ENCODE assay signal across 17 cellular contexts in the genomic region with DNA sequence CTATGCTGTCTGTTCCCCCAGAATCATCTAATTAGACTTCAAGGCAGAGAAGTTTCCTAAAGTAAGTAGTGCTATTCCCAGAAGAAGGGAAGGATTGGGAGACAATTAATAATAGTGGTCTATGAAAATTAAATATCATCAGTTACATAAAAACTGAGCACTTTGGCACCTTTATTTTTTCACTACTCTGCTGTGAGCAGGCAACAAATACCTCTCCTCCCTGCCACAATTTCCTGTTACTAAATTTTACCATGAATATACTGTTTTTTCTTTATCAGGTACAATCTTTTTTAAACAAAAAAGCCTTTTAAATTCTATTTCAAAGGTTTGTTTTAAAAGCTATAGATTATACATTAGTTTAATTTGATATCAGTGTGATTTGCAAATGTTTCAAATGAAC. TPM values are rescaled to one million over a fixed set of nuclear protein-coding genes. Genes with fewer than 3 reads are reported as not detected.
DNase-seq lines count a peak whose midpoint lies in the region; ATAC-seq and TF ChIP-seq lines count a peak whose summit lies in the region.
"Had no signal": no experiment of that assay in that cellular context is flagged by ENCODE, and none has a peak within 500 bp of the region (broad histone marks: within the 10 kb centered on the region; RNA-seq: fewer than 3 reads in every experiment).

No MANE protein-coding gene starts in this region.

- H3K9ac ChIP-seq in HCT116 (ENCODE audit: low read length), result no peak overlapping the region

- H3K4me1 ChIP-seq in HCT116 (ENCODE audit: control insufficient read depth in 1 of 2, insufficient read depth in 2 of 2, low read length in 2 of 2), result peaks cover 5 to 14% of the 10 kb centered on the region in 2 experiments; a peak in 3 of 4 replicates

- H3K36me3 ChIP-seq in HCT116 (ENCODE audit: control insufficient read depth in 1 of 2, insufficient read depth in 2 of 2, low read length in 2 of 2), result no peaks in the 10 kb centered on the region

- H3K79me2 ChIP-seq in HCT116 (ENCODE audit: insufficient read depth, low read length), result no peaks in the 10 kb centered on the region

- POLR2A ChIA-PET in HCT116 (lab: Charles Lee), result no interaction called here

- DNase-seq in activated T-cell treated with anti-CD3 and anti-CD28 coated beads, Interleukin-2, amount 50 U/mL, for 72 hours, result no peak
- no peak for DNase-seq in activated T-cell treated with anti-CD3 and anti-CD28 coated beads, Interleukin-2, amount 50 U/mL, for 4 hours
- DNase-seq in HCT116 (ENCODE audit: low read depth, low spot score), result no peak
- DNase-seq in natural killer cell, result no peak
- DNase-seq in COLO668 (lab: John Stamatoyannopoulos, UW; ENCODE audit: unreplicated experiment), result no peak
- DNase-seq: AML-193, DMS 273 treated with DMSO at 0.1 percent for 48 hours, H9, Kasumi-1, NCI-H1417, NCI-H2029, NCI-H2171 treated with DMSO at 0.1 percent for 48 hours, NCI-H774 had no signal

- H3K27me3 Mint-ChIP-seq in activated T-cell treated with anti-CD3 and anti-CD28 coated beads, Interleukin-2, amount 50 U/mL, for 72 hours (ENCODE audit: low read depth), result no peaks in the 10 kb centered on the region
- H3K27me3 Mint-ChIP-seq in activated T-cell treated with anti-CD3 and anti-CD28 coated beads, Interleukin-2, amount 50 U/mL, for 4 hours (ENCODE audit: low read depth), result no peaks in the 10 kb centered on the region
- H3K27me3 Mint-ChIP-seq in activated T-helper 17 cell treated with anti-CD3 and anti-CD28 coated beads, Interleukin-2, amount 50 U/mL, for 72 hours, result no peaks in the 10 kb centered on the region
- H3K27me3 Mint-ChIP-seq in natural killer cell (ENCODE audit: low read depth in 2 of 2), result no peaks in the 10 kb centered on the region

- H3K9me2 ChIP-seq in HCT116 (ENCODE audit: insufficient read depth), result no peaks in the 10 kb centered on the region

- RAD21 ChIA-PET in HCT116 (lab: Charles Lee; ENCODE audit: low non-redundant PET in 1 of 2, low total read pairs in 2 of 2, uncharacterized antibody in 2 of 2, unreplicated experiment in 2 of 2), result no interaction called here

- intact Hi-C loops in HCT116 (cut with micrococcal nuclease) (no loop called here), natural killer cell (cut with micrococcal nuclease) (no loop called here)

- CTCF ChIA-PET in HCT116 (lab: Charles Lee), result no interaction called here

- no peak overlapping the region for H3K27ac ChIP-seq in HCT116 (ENCODE audit: low read depth, low read length)

- no peaks in the 10 kb centered on the region for H3K9me3 Mint-ChIP-seq in activated T-cell treated with anti-CD3 and anti-CD28 coated beads, Interleukin-2, amount 50 U/mL, for 72 hours
- H3K9me3 Mint-ChIP-seq in activated T-cell treated with anti-CD3 and anti-CD28 coated beads, Interleukin-2, amount 50 U/mL, for 4 hours, result no peaks in the 10 kb centered on the region
- peaks cover 4% of the 10 kb centered on the region for H3K9me3 Mint-ChIP-seq in activated T-helper 17 cell treated with anti-CD3 and anti-CD28 coated beads, Interleukin-2, amount 50 U/mL, for 72 hours
- no peaks in the 10 kb centered on the region for H3K9me3 Mint-ChIP-seq in natural killer cell
- H3K9me3 Mint-ChIP-seq: H9 had no signal

- no peaks in the 10 kb centered on the region for H4K20me1 ChIP-seq in HCT116 (ENCODE audit: insufficient read depth)

- H3K36me3 Mint-ChIP-seq in activated T-cell treated with anti-CD3 and anti-CD28 coated beads, Interleukin-2, amount 50 U/mL, for 72 hours (ENCODE audit: insufficient read depth in 2 of 2), result peaks cover 0 to 2% of the 10 kb centered on the region in 2 donors
- no peaks in the 10 kb centered on the region for H3K36me3 Mint-ChIP-seq in activated T-cell treated with anti-CD3 and anti-CD28 coated beads, Interleukin-2, amount 50 U/mL, for 4 hours (ENCODE audit: insufficient read depth)
- peaks cover 6% of the 10 kb centered on the region for H3K36me3 Mint-ChIP-seq in activated T-helper 17 cell treated with anti-CD3 and anti-CD28 coated beads, Interleukin-2, amount 50 U/mL, for 72 hours (ENCODE audit: low read depth)
- H3K36me3 Mint-ChIP-seq in natural killer cell, result no peaks in the 10 kb centered on the region

- TF ChIP-seq POLR2A in HCT116 (IDR thresholded peaks at IDR 0.05; ENCODE audit: borderline replicate concordance, extremely low read depth, insufficient read depth, insufficient read length), result no peak

- BruUV-seq in HCT116 (replicated peaks; lab: Mats Ljungman, UMichigan), result no TSS peak

- H3K4me2 ChIP-seq in HCT116 (ENCODE audit: low read length), result no peak overlapping the region

- peak overlapping the region; percentile 38 for H2AFZ ChIP-seq in HCT116 (ENCODE audit: low read depth, low read length, poor library complexity, severe bottlenecking)

- H3K27ac Mint-ChIP-seq in activated T-cell treated with anti-CD3 and anti-CD28 coated beads, Interleukin-2, amount 50 U/mL, for 72 hours, result peak overlapping the region; percentile 3
- H3K27ac Mint-ChIP-seq in activated T-helper 17 cell treated with anti-CD3 and anti-CD28 coated beads, Interleukin-2, amount 50 U/mL, for 72 hours, result no peak overlapping the region
- peak overlapping the region; percentile 66 to 77 for H3K27ac Mint-ChIP-seq in natural killer cell
- H3K27ac Mint-ChIP-seq: H9 had no signal

- H3K9me3 ChIP-seq in HCT116 (ENCODE audit: control insufficient read depth in 1 of 2, insufficient read depth in 1 of 2, low read depth in 1 of 2, low read length in 2 of 2), result no peaks in the 10 kb centered on the region

- H3K27me3 ChIP-seq in HCT116 (ENCODE audit: insufficient read depth, low read length), result no peaks in the 10 kb centered on the region

- TF ChIP-seq CTCF in HCT116 (IDR thresholded peaks at IDR 0.05 in 2 of 3, conservative IDR thresholded peaks at IDR 0.05 in 1 of 3; ENCODE audit: borderline replicate concordance in 1 of 3, insufficient read depth in 1 of 3, low read depth in 2 of 3, low read length in 2 of 3), result no peak
- TF ChIP-seq CTCF in natural killer cell (IDR thresholded peaks at IDR 0.05), result no peak

- no peak for TF ChIP-seq RAD21 in HCT116 (IDR thresholded peaks at IDR 0.05; ENCODE audit: low read depth)

- no peak overlapping the region for H3K4me3 ChIP-seq in HCT116 (replicated peaks in 1 of 2; ENCODE audit: low read depth in 1 of 2, low read length in 2 of 2)

- peaks cover 45% of the 10 kb centered on the region for H3K4me1 Mint-ChIP-seq in activated T-cell treated with anti-CD3 and anti-CD28 coated beads, Interleukin-2, amount 50 U/mL, for 72 hours (ENCODE audit: low read depth)
- H3K4me1 Mint-ChIP-seq in activated T-cell treated with anti-CD3 and anti-CD28 coated beads, Interleukin-2, amount 50 U/mL, for 4 hours (ENCODE audit: low read depth), result peaks cover 44% of the 10 kb centered on the region
- peaks cover 17% of the 10 kb centered on the region for H3K4me1 Mint-ChIP-seq in activated T-helper 17 cell treated with anti-CD3 and anti-CD28 coated beads, Interleukin-2, amount 50 U/mL, for 72 hours
- H3K4me1 Mint-ChIP-seq in natural killer cell, result peaks cover 37 to 42% of the 10 kb centered on the region in 2 donors
- H3K4me1 Mint-ChIP-seq: H9 had no signal

- peak overlapping the region in 1 of 2 donors; percentile 34 for H3K4me3 Mint-ChIP-seq in activated T-cell treated with anti-CD3 and anti-CD28 coated beads, Interleukin-2, amount 50 U/mL, for 72 hours
- no peak overlapping the region for H3K4me3 Mint-ChIP-seq in activated T-cell treated with anti-CD3 and anti-CD28 coated beads, Interleukin-2, amount 50 U/mL, for 4 hours
- H3K4me3 Mint-ChIP-seq in activated T-helper 17 cell treated with anti-CD3 and anti-CD28 coated beads, Interleukin-2, amount 50 U/mL, for 72 hours, result peak overlapping the region; percentile 1
- H3K4me3 Mint-ChIP-seq in natural killer cell, result peak overlapping the region; percentile 72
- H3K4me3 Mint-ChIP-seq: H9 had no signal

- ATAC-seq in activated T-cell treated with anti-CD3 and anti-CD28 coated beads, Interleukin-2, amount 50 U/mL, for 72 hours (replicated peaks in 1 of 2), result no peak
- ATAC-seq in activated T-cell treated with anti-CD3 and anti-CD28 coated beads, Interleukin-2, amount 50 U/mL, for 4 hours, result no peak
- no peak for ATAC-seq in HCT116
- ATAC-seq in activated T-helper 17 cell treated with anti-CD3 and anti-CD28 coated beads, Interleukin-2, amount 50 U/mL, for 72 hours (replicated peaks), result no peak
- peak in 2 of 3 donors; percentile 50 to 63 for ATAC-seq in natural killer cell
- ATAC-seq in HG02588 (IDR thresholded peaks at IDR 0.05; ENCODE audit: unreplicated experiment), result no peak
- no peak for ATAC-seq in HG02970 (IDR thresholded peaks at IDR 0.05; ENCODE audit: low FRiP score, unreplicated experiment)
- ATAC-seq: Right ventricle myocardium inferior had no signal

TF ChIP-seq in HCT116, 20 proteins besides CTCF, POLR2A, EP300 and RAD21:
- TF ChIP-seq, protein P1, sequence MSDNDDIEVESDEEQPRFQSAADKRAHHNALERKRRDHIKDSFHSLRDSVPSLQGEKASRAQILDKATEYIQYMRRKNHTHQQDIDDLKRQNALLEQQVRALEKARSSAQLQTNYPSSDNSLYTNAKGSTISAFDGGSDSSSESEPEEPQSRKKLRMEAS (IDR thresholded peaks at IDR 0.05), result no peak
- TF ChIP-seq JUND (IDR thresholded peaks at IDR 0.05) (no peak), TCF7L2 (IDR thresholded peaks at IDR 0.05; ENCODE audit: borderline replicate concordance, extremely low read depth, insufficient read depth, insufficient read length) (no peak), EZH2phosphoT487 (IDR thresholded peaks at IDR 0.05; ENCODE audit: borderline replicate concordance) (no peak), CBX3 (IDR thresholded peaks at IDR 0.05; ENCODE audit: low read depth) (no peak), FOSL1 (IDR thresholded peaks at IDR 0.05; ENCODE audit: low read depth) (no peak), EGR1 (IDR thresholded peaks at IDR 0.05; ENCODE audit: low read depth) (no peak), EZH2 (IDR thresholded peaks at IDR 0.05) (no peak), ZFX (IDR thresholded peaks at IDR 0.05) (no peak), CEBPB (IDR thresholded peaks at IDR 0.05; ENCODE audit: low read depth) (no peak), ELF1 (IDR thresholded peaks at IDR 0.05; ENCODE audit: borderline replicate concordance, low read depth) (no peak), SIN3A (IDR thresholded peaks at IDR 0.05; ENCODE audit: low read depth) (no peak)
- TF ChIP-seq, protein P2, sequence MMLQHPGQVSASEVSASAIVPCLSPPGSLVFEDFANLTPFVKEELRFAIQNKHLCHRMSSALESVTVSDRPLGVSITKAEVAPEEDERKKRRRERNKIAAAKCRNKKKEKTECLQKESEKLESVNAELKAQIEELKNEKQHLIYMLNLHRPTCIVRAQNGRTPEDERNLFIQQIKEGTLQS (IDR thresholded peaks at IDR 0.05), result no peak

RNA-seq across cellular contexts. Expression of a gene that starts 29.4 kb away (rescaled TPM):
- total RNA-seq in activated T-cell treated with anti-CD3 and anti-CD28 coated beads, Interleukin-2, amount 50 U/mL, for 72 hours, result 10 to 100 TPM; 29.0 to 34.4 TPM
- 10 to 100 TPM; 15.4 to 18.3 (median 16.5) TPM for total RNA-seq in activated T-cell treated with anti-CD3 and anti-CD28 coated beads, Interleukin-2, amount 50 U/mL, for 4 hours
- total RNA-seq in HCT116 (2021; ENCODE audit: unreplicated experiment) (37.5 TPM), natural killer cell (10 to 100 TPM; 33.3 to 39.6 (median 35.7) TPM)
- polyA plus RNA-seq in HCT116 (2012), result 6.4 and 9.7 TPM in 2 replicates
- total RNA-seq in activated T-helper 17 cell treated with anti-CD3 and anti-CD28 coated beads, Interleukin-2, amount 50 U/mL, for 72 hours, result 10 to 100 TPM; 11.7 to 14.6 TPM

Comparison
In these comparisons a context has a peak if more than half of its experiments do, and no peak if none do; other contexts are left out.
1. ATAC-seq: peak in natural killer cell (2 of 3); none in activated T-cell treated with anti-CD3 and anti-CD28 coated beads, Interleukin-2, amount 50 U/mL, for 72 hours (0 of 2), activated T-cell treated with anti-CD3 and anti-CD28 coated beads, Interleukin-2, amount 50 U/mL, for 4 hours (0 of 2), HCT116 (single experiment), activated T-helper 17 cell treated with anti-CD3 and anti-CD28 coated beads, Interleukin-2, amount 50 U/mL, for 72 hours (single experiment), HG02588 (single experiment) and HG02970 (single experiment).